1 cellular context compared by ENCODE assay signal in the genomic region with DNA sequence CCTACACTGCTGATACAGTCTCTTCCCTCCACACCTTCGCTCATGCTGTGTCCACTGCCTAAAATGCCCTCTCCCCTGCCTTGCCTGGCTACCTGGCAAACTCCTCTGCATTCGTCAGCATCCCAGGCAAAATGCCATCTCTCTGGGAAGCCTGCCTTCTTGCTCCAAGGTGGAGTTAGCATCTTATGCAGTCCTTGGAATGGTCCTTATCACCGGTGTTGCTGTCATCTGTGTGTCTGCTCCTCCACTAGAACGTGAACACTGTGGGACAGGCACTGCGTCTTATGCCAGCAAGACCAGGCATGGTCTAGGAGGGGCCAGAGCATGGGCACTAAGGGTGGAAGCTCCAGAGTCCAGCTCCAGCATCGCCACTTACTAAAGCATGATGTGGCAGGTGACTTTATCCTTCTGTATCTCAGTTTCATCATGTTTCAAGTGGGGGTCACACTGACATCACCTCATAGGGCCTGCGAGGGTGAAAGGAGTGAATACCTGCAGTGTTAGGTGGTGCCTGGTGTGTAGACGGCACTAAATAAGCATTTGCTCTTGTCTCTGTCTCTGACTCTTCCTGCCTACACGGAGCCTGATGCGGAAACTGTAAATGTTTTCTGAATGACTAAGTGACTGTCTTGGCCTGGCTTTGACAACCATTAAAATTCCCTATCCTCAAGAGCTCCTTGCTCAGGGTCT.
TF ChIP-seq lines count a peak whose summit lies in the region.

No MANE protein-coding gene starts in this region.

TF ChIP-seq in IMR-90, 13 proteins besides CTCF, POLR2A, EP300 and RAD21 (continued from another document):
- TF ChIP-seq, protein P1, sequence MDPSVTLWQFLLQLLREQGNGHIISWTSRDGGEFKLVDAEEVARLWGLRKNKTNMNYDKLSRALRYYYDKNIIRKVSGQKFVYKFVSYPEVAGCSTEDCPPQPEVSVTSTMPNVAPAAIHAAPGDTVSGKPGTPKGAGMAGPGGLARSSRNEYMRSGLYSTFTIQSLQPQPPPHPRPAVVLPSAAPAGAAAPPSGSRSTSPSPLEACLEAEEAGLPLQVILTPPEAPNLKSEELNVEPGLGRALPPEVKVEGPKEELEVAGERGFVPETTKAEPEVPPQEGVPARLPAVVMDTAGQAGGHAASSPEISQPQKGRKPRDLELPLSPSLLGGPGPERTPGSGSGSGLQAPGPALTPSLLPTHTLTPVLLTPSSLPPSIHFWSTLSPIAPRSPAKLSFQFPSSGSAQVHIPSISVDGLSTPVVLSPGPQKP (IDR thresholded peaks at IDR 0.05; ENCODE audit: borderline replicate concordance, low read depth, low read length): no peak
- TF ChIP-seq BHLHE40 (IDR thresholded peaks at IDR 0.05; ENCODE audit: low read depth, low read length): no peak
- no peak for TF ChIP-seq MXI1 (IDR thresholded peaks at IDR 0.05; ENCODE audit: borderline replicate concordance, low read depth, low read length)
- no peak for TF ChIP-seq NFE2L2 (IDR thresholded peaks at IDR 0.05; ENCODE audit: low read depth, low read length)
- no peak for TF ChIP-seq SMC3 (IDR thresholded peaks at IDR 0.05; ENCODE audit: low read depth, low read length)
- TF ChIP-seq, protein P2, sequence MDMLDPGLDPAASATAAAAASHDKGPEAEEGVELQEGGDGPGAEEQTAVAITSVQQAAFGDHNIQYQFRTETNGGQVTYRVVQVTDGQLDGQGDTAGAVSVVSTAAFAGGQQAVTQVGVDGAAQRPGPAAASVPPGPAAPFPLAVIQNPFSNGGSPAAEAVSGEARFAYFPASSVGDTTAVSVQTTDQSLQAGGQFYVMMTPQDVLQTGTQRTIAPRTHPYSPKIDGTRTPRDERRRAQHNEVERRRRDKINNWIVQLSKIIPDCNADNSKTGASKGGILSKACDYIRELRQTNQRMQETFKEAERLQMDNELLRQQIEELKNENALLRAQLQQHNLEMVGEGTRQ (IDR thresholded peaks at IDR 0.05; ENCODE audit: low read depth, low read length): no peak
- no peak for TF ChIP-seq MAZ (IDR thresholded peaks at IDR 0.05; ENCODE audit: borderline replicate concordance, low read depth, low read length)
- TF ChIP-seq CEBPB (IDR thresholded peaks at IDR 0.05; ENCODE audit: low read depth, low read length): no peak
- TF ChIP-seq RCOR1 (IDR thresholded peaks at IDR 0.05; ENCODE audit: insufficient replicate concordance, low read length): no peak
- TF ChIP-seq MAFK (IDR thresholded peaks at IDR 0.05; ENCODE audit: low read depth, low read length): no peak
- TF ChIP-seq FOS (IDR thresholded peaks at IDR 0.05; ENCODE audit: low read depth, low read length): no peak
- no peak for TF ChIP-seq RFX5 (IDR thresholded peaks at IDR 0.05; ENCODE audit: low read depth, low read length)
TF ChIP-seq in IMR-90: peak in this region for 0.
